ENCODE assay signal across 14 cellular contexts in genomic region chr6:116556814-116557403, GRCh38. TPM values are rescaled to one million over a fixed set of nuclear protein-coding genes. Genes with fewer than 3 reads are reported as not detected.
DNase-seq lines count a peak whose midpoint lies in the region; ATAC-seq and TF ChIP-seq lines count a peak whose summit lies in the region.
"Had no signal": no experiment of that assay in that cellular context is flagged by ENCODE, and none has a peak within 500 bp of the region (broad histone marks: within the 10 kb centered on the region; RNA-seq: fewer than 3 reads in every experiment).

No MANE protein-coding gene starts in this region.

- H3K36me3 ChIP-seq in HCT116 (ENCODE audit: control insufficient read depth in 1 of 2, insufficient read depth in 2 of 2, low read length in 2 of 2) (no peaks in the 10 kb centered on the region), RWPE2 (ENCODE audit: low read depth) (no peaks in the 10 kb centered on the region), psoas muscle (ENCODE audit: insufficient read depth in 1 of 2, low read depth in 1 of 2) (no peaks in the 10 kb centered on the region), uterus (no peaks in the 10 kb centered on the region)
- H3K36me3 ChIP-seq: BLaER1 treated with 17β-estradiol and CSF1 and Interleukin-3, amounts not matched to agents 10 nM and 100 nM; Peyer's patch had no signal

- H3K9me3 ChIP-seq in HCT116 (ENCODE audit: control insufficient read depth in 1 of 2, insufficient read depth in 1 of 2, low read depth in 1 of 2, low read length in 2 of 2) (no peaks in the 10 kb centered on the region), RWPE2 (ENCODE audit: severe bottlenecking) (no peaks in the 10 kb centered on the region), psoas muscle (no peaks in the 10 kb centered on the region), uterus (no peaks in the 10 kb centered on the region)
- H3K9me3 ChIP-seq: BLaER1 treated with 17β-estradiol and CSF1 and Interleukin-3, amounts not matched to agents 10 nM and 100 nM; Peyer's patch had no signal

- ATAC-seq in HCT116 (no peak), RWPE2 (ENCODE audit: low read depth) (no peak), psoas muscle (peak; percentile 54 to 83 (median 74)), GM21723 (IDR thresholded peaks at IDR 0.05; ENCODE audit: unreplicated experiment) (no peak), HG03442 (IDR thresholded peaks at IDR 0.05; ENCODE audit: unreplicated experiment) (no peak)

- TF ChIP-seq POLR2A in HCT116 (IDR thresholded peaks at IDR 0.05; ENCODE audit: borderline replicate concordance, extremely low read depth, insufficient read depth, insufficient read length), result no peak
- TF ChIP-seq POLR2A in uterus (IDR thresholded peaks at IDR 0.05), result no peak

- intact Hi-C loops in HCT116 (cut with micrococcal nuclease) (no loop called here), psoas muscle (cut with DNase I) (no loop called here), uterus (cut with DNase I; ENCODE audit: low total_unique reads) (no loop called here)

- H3K4me1 ChIP-seq in HCT116 (ENCODE audit: control insufficient read depth in 1 of 2, insufficient read depth in 2 of 2, low read length in 2 of 2) (peaks cover 3 to 29% of the 10 kb centered on the region in 2 experiments; a peak in 3 of 4 replicates), RWPE2 (ENCODE audit: insufficient read depth, poor library complexity, severe bottlenecking) (peaks cover 50% of the 10 kb centered on the region), psoas muscle (peaks cover 9% of the 10 kb centered on the region), uterus (no peaks in the 10 kb centered on the region)
- H3K4me1 ChIP-seq: BLaER1 treated with 17β-estradiol and CSF1 and Interleukin-3, amounts not matched to agents 10 nM and 100 nM; Peyer's patch had no signal

- WGBS in psoas muscle, 3 donors, result 32 to 64% (median 55%) methylated on average over 5 of the region's 5 CpGs

- no peaks in the 10 kb centered on the region for H3K79me2 ChIP-seq in HCT116 (ENCODE audit: insufficient read depth, low read length)

- H3K27me3 ChIP-seq in HCT116 (ENCODE audit: insufficient read depth, low read length), result no peaks in the 10 kb centered on the region
- H3K27me3 ChIP-seq in RWPE2 (ENCODE audit: insufficient read depth, poor library complexity, severe bottlenecking), result no peaks in the 10 kb centered on the region
- peaks cover 0 to 3% (median 0%) of the 10 kb centered on the region in 3 donors for H3K27me3 ChIP-seq in psoas muscle (ENCODE audit: insufficient read depth in 3 of 3, low read length in 2 of 3)
- no peaks in the 10 kb centered on the region for H3K27me3 ChIP-seq in uterus
- H3K27me3 ChIP-seq: BLaER1 treated with 17β-estradiol and CSF1 and Interleukin-3, amounts not matched to agents 10 nM and 100 nM; Peyer's patch had no signal

- no peaks in the 10 kb centered on the region for H4K20me1 ChIP-seq in HCT116 (ENCODE audit: insufficient read depth)
- H4K20me1 ChIP-seq: BLaER1 treated with 17β-estradiol and CSF1 and Interleukin-3, amounts not matched to agents 10 nM and 100 nM had no signal

- no peak for TF ChIP-seq RAD21 in HCT116 (IDR thresholded peaks at IDR 0.05; ENCODE audit: low read depth)

- RAD21 ChIA-PET in HCT116 (lab: Charles Lee; ENCODE audit: low non-redundant PET in 1 of 2, low total read pairs in 2 of 2, uncharacterized antibody in 2 of 2, unreplicated experiment in 2 of 2), result no interaction called here

- no TSS peak for BruUV-seq in HCT116 (replicated peaks; lab: Mats Ljungman, UMichigan)

- DNase-seq in HCT116 (ENCODE audit: low read depth, low spot score) (no peak), RWPE2 (ENCODE audit: low spot score) (no peak), fibroblast of the aortic adventitia (ENCODE audit: low read depth) (peak; percentile 43), psoas muscle (no peak), uterus (no peak)
- DNase-seq: DMS153, NCI-H1930, NCI-H2171, NCI-H82, Peyer's patch had no signal

- H3K4me3 ChIP-seq in HCT116 (replicated peaks in 1 of 2; ENCODE audit: low read depth in 1 of 2, low read length in 2 of 2) (no peak overlapping the region), RWPE2 (ENCODE audit: severe bottlenecking) (no peak overlapping the region), fibroblast of the aortic adventitia (ENCODE audit: low read depth, low read length) (no peak overlapping the region), psoas muscle (no peak overlapping the region), uterus (no peak overlapping the region)
- H3K4me3 ChIP-seq: BLaER1 treated with 17β-estradiol and CSF1 and Interleukin-3, amounts not matched to agents 10 nM and 100 nM; Peyer's patch had no signal

- POLR2A ChIA-PET in HCT116 (lab: Charles Lee), result no interaction called here

- H2AFZ ChIP-seq in HCT116 (ENCODE audit: low read depth, low read length, poor library complexity, severe bottlenecking), result peak overlapping the region; percentile 84

- no peak overlapping the region for H3K27ac ChIP-seq in HCT116 (ENCODE audit: low read depth, low read length)
- H3K27ac ChIP-seq in RWPE2 (ENCODE audit: poor library complexity, severe bottlenecking), result peak overlapping the region; percentile 98
- peak overlapping the region; percentile 19 for H3K27ac ChIP-seq in psoas muscle
- H3K27ac ChIP-seq in uterus, result no peak overlapping the region
- H3K27ac ChIP-seq: BLaER1 treated with 17β-estradiol and CSF1 and Interleukin-3, amounts not matched to agents 10 nM and 100 nM; Peyer's patch had no signal

- no peaks in the 10 kb centered on the region for H3K9me2 ChIP-seq in HCT116 (ENCODE audit: insufficient read depth)

- TF ChIP-seq CTCF in HCT116 (IDR thresholded peaks at IDR 0.05 in 2 of 3, conservative IDR thresholded peaks at IDR 0.05 in 1 of 3; ENCODE audit: borderline replicate concordance in 1 of 3, insufficient read depth in 1 of 3, low read depth in 2 of 3, low read length in 2 of 3) (no peak), RWPE2 (IDR thresholded peaks at IDR 0.05; ENCODE audit: poor library complexity, severe bottlenecking) (no peak), fibroblast of the aortic adventitia (IDR thresholded peaks at IDR 0.05; ENCODE audit: insufficient read depth, low read length) (no peak), psoas muscle (IDR thresholded peaks at IDR 0.05) (no peak), uterus (IDR thresholded peaks at IDR 0.05) (no peak)

- no peak overlapping the region for H3K9ac ChIP-seq in HCT116 (ENCODE audit: low read length)
- H3K9ac ChIP-seq: BLaER1 treated with 17β-estradiol and CSF1 and Interleukin-3, amounts not matched to agents 10 nM and 100 nM had no signal

- no peak overlapping the region for H3K4me2 ChIP-seq in HCT116 (ENCODE audit: low read length)
- H3K4me2 ChIP-seq: BLaER1 treated with 17β-estradiol and CSF1 and Interleukin-3, amounts not matched to agents 10 nM and 100 nM had no signal

- CTCF ChIA-PET in HCT116 (lab: Charles Lee), result no interaction called here

TF ChIP-seq in HCT116, 20 proteins besides CTCF, POLR2A, EP300 and RAD21:
- TF ChIP-seq ZBTB33 (IDR thresholded peaks at IDR 0.05; ENCODE audit: extremely low read depth, insufficient replicate concordance, low read length), result no peak
- TF ChIP-seq SRF (IDR thresholded peaks at IDR 0.05; ENCODE audit: low read depth), result no peak

RNA-seq across cellular contexts. Expression of gene CALHM4, which starts 3.4 kb away (rescaled TPM):
- total RNA-seq in HCT116 (2021; ENCODE audit: unreplicated experiment) (not detected), fibroblast of the aortic adventitia (ENCODE audit: low replicate concordance) (not detected in 2 replicates), psoas muscle (1 to 10 TPM in 1 of 4 donors, under 1 TPM in 2, not detected in 1; 0.27 to 1.2 (median 0.34) TPM), uterus (not detected)
- not detected in 2 replicates for polyA plus RNA-seq in HCT116 (2012)
- under 1 TPM in 2 of 3 donors, not detected in 1; 0.07 to 0.86 TPM for polyA plus RNA-seq in psoas muscle
- total RNA-seq: NCI-H460, Peyer's patch had no signal

RNA-seq across cellular contexts. Expression of gene TRAPPC3L, which starts 11.4 kb away (rescaled TPM):
- total RNA-seq in HCT116 (2021; ENCODE audit: unreplicated experiment), result not detected
- polyA plus RNA-seq in HCT116 (2012), result not detected in 2 replicates
- total RNA-seq in fibroblast of the aortic adventitia (ENCODE audit: low replicate concordance), result 0.45 TPM in 1 of 2 replicates, not detected in the other
- total RNA-seq in psoas muscle, result not detected
- polyA plus RNA-seq in psoas muscle, result under 1 TPM; 0.03 to 0.16 (median 0.06) TPM
- under 1 TPM in 1 of 4 donors, not detected in 3; 0.07 TPM for total RNA-seq in uterus
- total RNA-seq: NCI-H460, Peyer's patch had no signal

RNA-seq across cellular contexts. Expression of gene RWDD1, which starts 14.4 kb away (rescaled TPM):
- total RNA-seq in HCT116 (2021; ENCODE audit: unreplicated experiment) (24.4 TPM), fibroblast of the aortic adventitia (ENCODE audit: low replicate concordance) (66.9 and 76.7 TPM in 2 replicates), psoas muscle (10 to 100 TPM; 49.5 to 71.4 (median 69.3) TPM), uterus (100 to 1,000 TPM in 1 of 4 donors, 10 to 100 TPM in 3; 10.2 to 104 (median 36.1) TPM)
- polyA plus RNA-seq in HCT116 (2012), result 11.3 and 11.4 TPM in 2 replicates
- polyA plus RNA-seq in psoas muscle, result 100 to 1,000 TPM in 1 of 3 donors, 10 to 100 TPM in 2; 72.0 to 153 (median 86.5) TPM

RNA-seq across cellular contexts. Expression of gene CALHM5, which starts 45.5 kb away (rescaled TPM):
- total RNA-seq in HCT116 (2021; ENCODE audit: unreplicated experiment) (0.05 TPM), fibroblast of the aortic adventitia (ENCODE audit: low replicate concordance) (6.8 and 8.2 TPM in 2 replicates), psoas muscle (1 to 10 TPM in 1 of 4 donors, under 1 TPM in 3; 0.58 to 1.2 (median 0.82) TPM), uterus (1 to 10 TPM; 1.8 to 2.9 (median 2.4) TPM)
- polyA plus RNA-seq in HCT116 (2012), result under 0.01 and 0.01 TPM in 2 replicates
- polyA plus RNA-seq in psoas muscle, result under 1 TPM; 0.52 to 0.82 (median 0.73) TPM

RNA-seq across cellular contexts. Expression of gene RSPH4A, which starts 59.4 kb away (rescaled TPM):
- total RNA-seq in HCT116 (2021; ENCODE audit: unreplicated experiment) (0.27 TPM), fibroblast of the aortic adventitia (ENCODE audit: low replicate concordance) (0.54 and 0.82 TPM in 2 replicates), psoas muscle (under 1 TPM in 3 of 4 donors, not detected in 1; 0.21 to 0.71 (median 0.38) TPM), uterus (10 to 100 TPM in 1 of 4 donors, 1 to 10 TPM in 2, under 1 TPM in 1; 0.51 to 15.9 (median 5.4) TPM)
- polyA plus RNA-seq in HCT116 (2012), result 0.07 and 0.10 TPM in 2 replicates
- polyA plus RNA-seq in psoas muscle, result under 1 TPM; 0.13 to 0.22 (median 0.14) TPM
- total RNA-seq: NCI-H460 had no signal

Comparison
In these comparisons a context has a peak if more than half of its experiments do, and no peak if none do; other contexts are left out.
1. ATAC-seq: peak in psoas muscle (4 of 4); none in HCT116 (single experiment), RWPE2 (single experiment), GM21723 (single experiment) and HG03442 (single experiment).
2. H3K27ac ChIP-seq: peak in RWPE2 (single experiment) and psoas muscle (single experiment); none in HCT116 (single experiment) and uterus (0 of 2).